In genomic region chr14:90276627-90277367, GRCh38 we compare ENCODE assay signal across 13 cellular contexts. TPM values are rescaled to one million over a fixed set of nuclear protein-coding genes. Genes with fewer than 3 reads are reported as not detected.
DNase-seq lines count a peak whose midpoint lies in the region; ATAC-seq and TF ChIP-seq lines count a peak whose summit lies in the region.
"Had no signal": no experiment of that assay in that cellular context is flagged by ENCODE, and none has a peak within 500 bp of the region (broad histone marks: within the 10 kb centered on the region; RNA-seq: fewer than 3 reads in every experiment).

No MANE protein-coding gene starts in this region.

- H3K36me3 ChIP-seq in mammary epithelial cell (ENCODE audit: insufficient read depth, low read length), result peaks cover 10% of the 10 kb centered on the region
- H3K36me3 ChIP-seq: ovary had no signal

- H3K9me3 ChIP-seq in mammary epithelial cell (replicated peaks; ENCODE audit: insufficient read depth, low read length), result no peaks in the 10 kb centered on the region
- H3K9me3 ChIP-seq: ovary, thoracic aorta had no signal

- 95% methylated on average over 12 of the region's 19 CpGs for WGBS in mammary epithelial cell (ENCODE audit: low coverage, missing lambda C conversion rate)

- CTCF ChIA-PET in MCF 10A (lab: Yijun Ruan, JAX), result interaction anchor here (0.6 to 0.9 kb wide), 2 partner anchors 305 to 346 kb away, joined by 3 to 4 read pairs; no protein-coding TSS in a partner anchor
- CTCF ChIA-PET in mammary epithelial cell (lab: Charles Lee; ENCODE audit: low non-redundant PET), result no interaction called here

- H3K4me1 Mint-ChIP-seq in MCF 10A (ENCODE audit: insufficient read depth, unreplicated experiment), result peaks cover 20% of the 10 kb centered on the region
- H3K4me1 Mint-ChIP-seq in T-helper 2 cell treated with Interferon-gamma antibody and Interleukin-4, amounts not matched to agents 5 μg/mL and 100 μg/mL, for 36 hours (ENCODE audit: low read depth), result peaks cover 15% of the 10 kb centered on the region
- peaks cover 0 to 5% of the 10 kb centered on the region in 2 donors for H3K4me1 Mint-ChIP-seq in stimulated activated naive B cell treated with anti-CD40 and anti-IgM and Interleukin-4, amounts not matched to agents 10 μg/mL and 1 μg/mL and 100 μg/mL, for 72 hours

- peaks cover 57% of the 10 kb centered on the region for H3K36me3 Mint-ChIP-seq in MCF 10A (ENCODE audit: insufficient read depth, unreplicated experiment)
- H3K36me3 Mint-ChIP-seq in T-helper 2 cell treated with Interferon-gamma antibody and Interleukin-4, amounts not matched to agents 5 μg/mL and 100 μg/mL, for 36 hours (ENCODE audit: low read depth), result peaks cover 25% of the 10 kb centered on the region
- H3K36me3 Mint-ChIP-seq in stimulated activated naive B cell treated with anti-CD40 and anti-IgM and Interleukin-4, amounts not matched to agents 10 μg/mL and 1 μg/mL and 100 μg/mL, for 72 hours, result peaks cover 36 to 60% of the 10 kb centered on the region in 2 donors

- DNase-seq in MCF 10A (ENCODE audit: unreplicated experiment) (no peak), mammary epithelial cell (no peak), fibroblast of villous mesenchyme (ENCODE audit: low read depth) (peak; percentile 31), kidney glomerular epithelial cell (lab: John Stamatoyannopoulos, UW) (no peak), NCI-H1930 (lab: John Stamatoyannopoulos, UW) (no peak)
- peak; percentile 9 for DNase-seq in T-helper 2 cell treated with Interferon-gamma antibody and Interleukin-4, amounts not matched to agents 5 μg/mL and 100 μg/mL, for 36 hours (ENCODE audit: low spot score)
- no peak for DNase-seq in stimulated activated naive B cell treated with anti-CD40 and anti-IgM and Interleukin-4, amounts not matched to agents 10 μg/mL and 1 μg/mL and 100 μg/mL, for 72 hours
- DNase-seq: effector CD4-positive, alpha-beta T cell; immature natural killer cell; ovary; stimulated activated CD4-positive, alpha-beta T cell treated with anti-CD3 and anti-CD28 coated beads, Interleukin-4, amount 100 ng/mL, for 4 hours had no signal

- BruUV-seq in MCF 10A (replicated peaks; lab: Mats Ljungman, UMichigan), result no TSS peak
- no TSS peak for BruUV-seq in mammary epithelial cell (replicated peaks; lab: Mats Ljungman, UMichigan)

- no peak overlapping the region for H3K4me2 ChIP-seq in mammary epithelial cell (ENCODE audit: insufficient read depth, low read depth, low read length)

- in situ Hi-C loops in mammary epithelial cell (cut with MboI; ENCODE audit: low sequenced_read_pairs in 2 of 2), result no loop called here

- H3K27ac ChIP-seq in mammary epithelial cell (ENCODE audit: insufficient read depth, low read depth, low read length), result no peak overlapping the region
- H3K27ac ChIP-seq: ovary had no signal

- H3K79me2 ChIP-seq in mammary epithelial cell (ENCODE audit: insufficient read depth, low read length), result peaks cover 3% of the 10 kb centered on the region

- H3K4me3 ChIP-seq in mammary epithelial cell (replicated peaks in 1 of 3; ENCODE audit: insufficient read depth in 1 of 3, low read depth in 2 of 3, low read length in 3 of 3) (no peak overlapping the region), fibroblast of villous mesenchyme (ENCODE audit: low read depth, low read length) (no peak overlapping the region)
- H3K4me3 ChIP-seq: ovary, thoracic aorta had no signal

- POLR2A ChIA-PET in MCF 10A (lab: Yijun Ruan, JAX), result no interaction called here

- no peaks in the 10 kb centered on the region for H3K27me3 Mint-ChIP-seq in MCF 10A (ENCODE audit: insufficient read depth, unreplicated experiment)
- H3K27me3 Mint-ChIP-seq in T-helper 2 cell treated with Interferon-gamma antibody and Interleukin-4, amounts not matched to agents 5 μg/mL and 100 μg/mL, for 36 hours (ENCODE audit: low read depth), result no peaks in the 10 kb centered on the region
- H3K27me3 Mint-ChIP-seq in stimulated activated naive B cell treated with anti-CD40 and anti-IgM and Interleukin-4, amounts not matched to agents 10 μg/mL and 1 μg/mL and 100 μg/mL, for 72 hours, result no peaks in the 10 kb centered on the region

- TF ChIP-seq CTCF in MCF 10A (IDR thresholded peaks at IDR 0.05; ENCODE audit: unreplicated experiment), result no peak
- TF ChIP-seq CTCF in mammary epithelial cell (conservative IDR thresholded peaks at IDR 0.05 in 1 of 2, IDR thresholded peaks at IDR 0.05 in 1 of 2; ENCODE audit: extremely low read depth in 1 of 2, insufficient read depth in 1 of 2, low read depth in 1 of 2, low read length in 2 of 2), result no peak
- no peak for TF ChIP-seq CTCF in fibroblast of villous mesenchyme (IDR thresholded peaks at IDR 0.05; ENCODE audit: insufficient read depth, low read depth, low read length)

- no peak for ATAC-seq in stimulated activated naive B cell treated with anti-CD40 and anti-IgM and Interleukin-4, amounts not matched to agents 10 μg/mL and 1 μg/mL and 100 μg/mL, for 72 hours (replicated peaks)
- ATAC-seq in GM21367 (IDR thresholded peaks at IDR 0.05; ENCODE audit: unreplicated experiment), result no peak

- H3K27ac Mint-ChIP-seq in MCF 10A (ENCODE audit: low read depth, unreplicated experiment), result peak overlapping the region; percentile 27
- H3K27ac Mint-ChIP-seq in T-helper 2 cell treated with Interferon-gamma antibody and Interleukin-4, amounts not matched to agents 5 μg/mL and 100 μg/mL, for 36 hours, result no peak overlapping the region
- H3K27ac Mint-ChIP-seq in stimulated activated naive B cell treated with anti-CD40 and anti-IgM and Interleukin-4, amounts not matched to agents 10 μg/mL and 1 μg/mL and 100 μg/mL, for 72 hours, result peak overlapping the region; percentile 56

- no peak overlapping the region for H2AFZ ChIP-seq in mammary epithelial cell (ENCODE audit: low read depth, low read length)

- no peaks in the 10 kb centered on the region for H3K27me3 ChIP-seq in mammary epithelial cell (ENCODE audit: insufficient read depth, low read length)
- H3K27me3 ChIP-seq: ovary had no signal

- H3K4me1 ChIP-seq in mammary epithelial cell (ENCODE audit: insufficient read depth, low read length), result peaks cover 39% of the 10 kb centered on the region

- H3K9me3 Mint-ChIP-seq in MCF 10A (ENCODE audit: unreplicated experiment), result no peaks in the 10 kb centered on the region
- H3K9me3 Mint-ChIP-seq in T-helper 2 cell treated with Interferon-gamma antibody and Interleukin-4, amounts not matched to agents 5 μg/mL and 100 μg/mL, for 36 hours, result no peaks in the 10 kb centered on the region
- H3K9me3 Mint-ChIP-seq in stimulated activated naive B cell treated with anti-CD40 and anti-IgM and Interleukin-4, amounts not matched to agents 10 μg/mL and 1 μg/mL and 100 μg/mL, for 72 hours, result no peaks in the 10 kb centered on the region

- no peak overlapping the region for H3K4me3 Mint-ChIP-seq in MCF 10A (ENCODE audit: unreplicated experiment)
- no peak overlapping the region for H3K4me3 Mint-ChIP-seq in T-helper 2 cell treated with Interferon-gamma antibody and Interleukin-4, amounts not matched to agents 5 μg/mL and 100 μg/mL, for 36 hours
- no peak overlapping the region for H3K4me3 Mint-ChIP-seq in stimulated activated naive B cell treated with anti-CD40 and anti-IgM and Interleukin-4, amounts not matched to agents 10 μg/mL and 1 μg/mL and 100 μg/mL, for 72 hours
- H3K4me3 Mint-ChIP-seq: immature natural killer cell had no signal

- dilution Hi-C loops in mammary epithelial cell (cut with HindIII; ENCODE audit: low sequenced_read_pairs), result no loop called here

- no peaks in the 10 kb centered on the region for H4K20me1 ChIP-seq in mammary epithelial cell (ENCODE audit: insufficient read depth, low read length)

- no peak overlapping the region for H3K9ac ChIP-seq in mammary epithelial cell (ENCODE audit: insufficient read depth, low read length)

- intact Hi-C loops in MCF 10A (cut with micrococcal nuclease) (no loop called here), mammary epithelial cell (cut with micrococcal nuclease) (no loop called here)

RNA-seq across cellular contexts. Expression of gene PSMC1, which starts 20.4 kb away (rescaled TPM):
- total RNA-seq in MCF 10A (2022), result 107 and 125 TPM in 2 replicates
- 100 to 1,000 TPM in 1 of 2 donors, 10 to 100 TPM in 1; 82.4 to 112 TPM for total RNA-seq in mammary epithelial cell
- 151 TPM for polyA plus RNA-seq in mammary epithelial cell
- polyA minus RNA-seq in mammary epithelial cell, result 62.4 TPM
- total RNA-seq in fibroblast of villous mesenchyme, result 88.3 and 113 TPM in 2 replicates

RNA-seq across cellular contexts. Expression of gene NRDE2, which starts 54.9 kb away (rescaled TPM):
- 16.5 and 18.4 TPM in 2 replicates for total RNA-seq in MCF 10A (2022)
- 10 to 100 TPM; 10.3 to 12.7 TPM for total RNA-seq in mammary epithelial cell
- polyA plus RNA-seq in mammary epithelial cell, result 7.2 TPM
- polyA minus RNA-seq in mammary epithelial cell, result 16.5 TPM
- total RNA-seq in fibroblast of villous mesenchyme, result 10.0 and 12.1 TPM in 2 replicates

Comparison
In these comparisons a context has a peak if more than half of its experiments do, and no peak if none do; other contexts are left out.
1. DNase-seq: peak in T-helper 2 cell treated with Interferon-gamma antibody and Interleukin-4, amounts not matched to agents 5 μg/mL and 100 μg/mL, for 36 hours (single experiment) and fibroblast of villous mesenchyme (single experiment); none in MCF 10A (single experiment), mammary epithelial cell (single experiment), stimulated activated naive B cell treated with anti-CD40 and anti-IgM and Interleukin-4, amounts not matched to agents 10 μg/mL and 1 μg/mL and 100 μg/mL, for 72 hours (single experiment), kidney glomerular epithelial cell (single experiment) and NCI-H1930 (0 of 2).